ENCODE assay signal across 11 cellular contexts in genomic region chr6:75147512-75147911, GRCh38. TPM values are rescaled to one million over a fixed set of nuclear protein-coding genes. Genes with fewer than 3 reads are reported as not detected.
DNase-seq lines count a peak whose midpoint lies in the region; ATAC-seq and TF ChIP-seq lines count a peak whose summit lies in the region.
"Had no signal": no experiment of that assay in that cellular context is flagged by ENCODE, and none has a peak within 500 bp of the region (broad histone marks: within the 10 kb centered on the region; RNA-seq: fewer than 3 reads in every experiment).

No MANE protein-coding gene starts in this region.

- H3K4me3 ChIP-seq in hepatocyte: no peak overlapping the region

- WGBS in hepatocyte (ENCODE audit: low lambda C conversion rate, missing lambda C conversion rate): 76% methylated on average over 2 of the region's 2 CpGs

- H3K4me1 ChIP-seq in hepatocyte (ENCODE audit: insufficient read depth): no peaks in the 10 kb centered on the region
- H3K4me1 ChIP-seq: parathyroid adenoma had no signal

- H2AFZ ChIP-seq in hepatocyte: no peak overlapping the region
- H2AFZ ChIP-seq: parathyroid adenoma had no signal

- no peaks in the 10 kb centered on the region for H3K9me2 ChIP-seq in hepatocyte (replicated peaks; ENCODE audit: insufficient read depth)

- H3K4me2 ChIP-seq in hepatocyte: no peak overlapping the region

- no peaks in the 10 kb centered on the region for H3K9me3 ChIP-seq in hepatocyte (ENCODE audit: low read depth)

- no peaks in the 10 kb centered on the region for H3K79me2 ChIP-seq in hepatocyte
- H3K79me2 ChIP-seq: parathyroid adenoma had no signal

- ATAC-seq in GM18873 (IDR thresholded peaks at IDR 0.05; ENCODE audit: low FRiP score, unreplicated experiment) (peak; percentile 88), GM21717 (IDR thresholded peaks at IDR 0.05; ENCODE audit: unreplicated experiment) (peak; percentile 93), HG03175 (IDR thresholded peaks at IDR 0.05; ENCODE audit: unreplicated experiment) (peak; percentile 93)
- ATAC-seq: HepG2 had no signal

- peak; percentile 44 for DNase-seq in myocyte (ENCODE audit: low read depth)
- no peak for DNase-seq in iPS-NIHi11 (ENCODE audit: low spot score)
- DNase-seq in DMS79 (lab: John Stamatoyannopoulos, UW): no peak
- no peak for DNase-seq in hepatocyte (ENCODE audit: low spot score)
- DNase-seq: kidney, NCI-H524 treated with DMSO at 0.1 percent for 48 hours had no signal

- H4K20me1 ChIP-seq in hepatocyte (ENCODE audit: insufficient read depth, poor library complexity, severe bottlenecking): no peaks in the 10 kb centered on the region

- H3K27me3 ChIP-seq in hepatocyte: peaks cover 2% of the 10 kb centered on the region

- H3K36me3 ChIP-seq in hepatocyte (replicated peaks; ENCODE audit: insufficient read depth, low read depth): no peaks in the 10 kb centered on the region

- no peak overlapping the region for H3K27ac ChIP-seq in hepatocyte
- H3K27ac ChIP-seq: parathyroid adenoma had no signal

- no peak for TF ChIP-seq CTCF in hepatocyte (IDR thresholded peaks at IDR 0.05; ENCODE audit: poor library complexity)

RNA-seq across cellular contexts. Expression of gene COL12A1, which starts 58.3 kb away (rescaled TPM):
- total RNA-seq in myocyte (14.6 and 17.7 TPM in 2 replicates), hepatocyte (48.4 and 49.0 TPM in 2 replicates)
- 359 TPM for polyA plus RNA-seq in myocyte (2012)
- polyA plus RNA-seq in hepatocyte: 9.2 and 13.3 TPM in 2 replicates
- polyA plus RNA-seq: HepG2 had no signal
